17 cellular contexts compared by ENCODE assay signal in genomic region chr18:10898417-10898974, GRCh38.
DNase-seq lines count a peak whose midpoint lies in the region; ATAC-seq, FAIRE-seq and TF ChIP-seq lines count a peak whose summit lies in the region.
"Had no signal": no experiment of that assay in that cellular context is flagged by ENCODE, and none has a peak within 500 bp of the region (broad histone marks: within the 10 kb centered on the region; RNA-seq: fewer than 3 reads in every experiment).

No MANE protein-coding gene starts in this region.

- RAD21 ChIA-PET in GM12878 (lab: Charles Lee; ENCODE audit: unreplicated experiment) = interaction anchor here (1.5 kb wide), 1 partner anchor 30 kb away, joined by 3 read pairs; no protein-coding TSS in a partner anchor

- DNase-seq in GM12878 (ENCODE audit: low read depth, low spot score) (no peak), foreskin keratinocyte (no peak), NCI-H128 (lab: John Stamatoyannopoulos, UW; ENCODE audit: unreplicated experiment) (no peak), left ventricle myocardium inferior (no peak), cardiac septum (ENCODE audit: low spot score) (no peak)
- DNase-seq: AML-193; CD4-positive, alpha-beta T cell; NCI-H1092; NCI-H2081 treated with DMSO at 0.1 percent for 48 hours; NCI-H2227 treated with DMSO at 0.1 percent for 48 hours; NCI-H524 had no signal

- 26% methylated on average over 4 of the region's 4 CpGs for WGBS in GM12878 (ENCODE audit: insufficient coverage, insufficient replicate concordance, low lambda C conversion rate, missing lambda C conversion rate)

- H3K27ac ChIP-seq in GM12878 (ENCODE audit: control insufficient read depth, insufficient read depth) = peak overlapping the region; percentile 8; the same call in 1 of the 2 replicates
- H3K27ac ChIP-seq in foreskin keratinocyte = no peak overlapping the region
- no peak overlapping the region for H3K27ac ChIP-seq in left ventricle myocardium inferior (replicated peaks)

- BruUV-seq in GM12878 (replicated peaks; lab: Mats Ljungman, UMichigan) = no TSS peak

- CTCF ChIA-PET in GM12878 (lab: Yijun Ruan, JAX) = interaction anchor here (0.9 to 2.0 kb wide), 8 partner anchors 9 to 256 kb away, joined by 3 to 6 read pairs (median 5); no protein-coding TSS in a partner anchor

- TF ChIP-seq RAD21 in GM12878 (IDR thresholded peaks at IDR 0.05; ENCODE audit: insufficient read depth, low read depth, low read length) = no peak

- TF ChIP-seq CTCF in GM12878 (IDR thresholded peaks at IDR 0.05 in 2 of 3, conservative IDR thresholded peaks at IDR 0.05 in 1 of 3; ENCODE audit: control insufficient read depth in 2 of 3, extremely low read depth in 1 of 3, insufficient read depth in 1 of 3, low read depth in 3 of 3, low read length in 3 of 3) (no peak), foreskin keratinocyte (conservative IDR thresholded peaks at IDR 0.05) (no peak), left ventricle myocardium inferior (IDR thresholded peaks at IDR 0.05; ENCODE audit: borderline replicate concordance) (no peak)

- POLR2A ChIA-PET in GM12878 (lab: Charles Lee) = interaction anchor here (0.7 to 3.3 kb wide), 3 partner anchors 28 to 103 kb away, joined by 3 to 14 read pairs (median 8); no protein-coding TSS in a partner anchor

- H3K27me3 ChIP-seq in GM12878 (replicated peaks in 1 of 2; ENCODE audit: control insufficient read depth in 2 of 2, insufficient read depth in 2 of 2, low read length in 1 of 2) (no peaks in the 10 kb centered on the region), foreskin keratinocyte (no peaks in the 10 kb centered on the region), left ventricle myocardium inferior (ENCODE audit: low read depth) (peaks cover 36% of the 10 kb centered on the region)

- peak; percentile 73 for ATAC-seq in GM18511 (IDR thresholded peaks at IDR 0.05; ENCODE audit: unreplicated experiment)
- ATAC-seq in GM21576 (IDR thresholded peaks at IDR 0.05; ENCODE audit: unreplicated experiment) = peak; percentile 60
- ATAC-seq in HG03108 (IDR thresholded peaks at IDR 0.05; ENCODE audit: unreplicated experiment) = peak; percentile 71
- peak; percentile 86 for ATAC-seq in GM12878
- no peak for ATAC-seq in foreskin keratinocyte
- ATAC-seq: HCT116, HepG2, Panc1 had no signal

- H3K9me3 ChIP-seq in GM12878 (replicated peaks; ENCODE audit: control insufficient read depth, insufficient read depth, low read length) (no peaks in the 10 kb centered on the region; the same call in 1 of the 3 replicates), left ventricle myocardium inferior (replicated peaks) (no peaks in the 10 kb centered on the region)

- SMC1A ChIA-PET in GM12878 (lab: Charles Lee; ENCODE audit: uncharacterized antibody, unreplicated experiment) = interaction anchor here (1.0 to 3.2 kb wide), 10 partner anchors 8 to 208 kb away, joined by 3 to 19 read pairs (median 6); no protein-coding TSS in a partner anchor

- H3K79me2 ChIP-seq in GM12878 (ENCODE audit: control insufficient read depth, insufficient read depth, low read length) = no peaks in the 10 kb centered on the region; the same call in 1 of the 2 replicates

- peak in 1 of 2 experiments; percentile 43; a peak in 1 of 4 replicates for TF ChIP-seq EP300 in GM12878 (IDR thresholded peaks at IDR 0.05; ENCODE audit: borderline replicate concordance in 1 of 2, control insufficient read depth in 1 of 2, low read depth in 2 of 2, low read length in 2 of 2)

- in situ Hi-C loops in GM12878 (cut with MboI) = no loop called here

- H4K20me1 ChIP-seq in GM12878 (ENCODE audit: control insufficient read depth, insufficient read depth) = no peaks in the 10 kb centered on the region

- H3K4me2 ChIP-seq in GM12878 (ENCODE audit: control insufficient read depth, insufficient read depth) = peak overlapping the region; percentile 2; the same call in 1 of the 2 replicates

- FAIRE-seq in GM12878 (lab: Jason Lieb, UNC) = peak; percentile 23
- FAIRE-seq: HepG2 had no signal

- intact Hi-C loops in GM12878 (cut with micrococcal nuclease; ENCODE audit: unreplicated experiment) (loop anchor here (1.0 to 2.0 kb wide), 2 partner anchors 23 to 30 kb away; no protein-coding TSS in a partner anchor), left ventricle myocardium inferior (cut with micrococcal nuclease) (no loop called here), cardiac septum (cut with DNase I) (no loop called here)

- peak overlapping the region; percentile 28; the same call in 1 of the 2 replicates for H3K4me3 ChIP-seq in GM12878
- H3K4me3 ChIP-seq in left ventricle myocardium inferior = no peak overlapping the region

- no peak overlapping the region for H2AFZ ChIP-seq in GM12878 (ENCODE audit: control insufficient read depth, low read depth, low read length)

- H3K36me3 ChIP-seq in GM12878 (ENCODE audit: control insufficient read depth in 2 of 2, insufficient read depth in 2 of 2, low read length in 1 of 2) (0 out of 4 replicates have a peak, but pooled peaks cover 0 to 10% of the 10 kb centered on the region in 2 experiments), left ventricle myocardium inferior (no peaks in the 10 kb centered on the region)

- peaks cover 30% of the 10 kb centered on the region for H3K4me1 ChIP-seq in GM12878 (ENCODE audit: control insufficient read depth, insufficient read depth, low read length)
- H3K4me1 ChIP-seq in foreskin keratinocyte = no peaks in the 10 kb centered on the region
- no peaks in the 10 kb centered on the region for H3K4me1 ChIP-seq in left ventricle myocardium inferior

- no peak overlapping the region for H3K9ac ChIP-seq in GM12878 (ENCODE audit: control insufficient read depth, insufficient read depth, low read length)

- TF ChIP-seq POLR2A in GM12878 (IDR thresholded peaks at IDR 0.05; ENCODE audit: low read depth, low read length) = no peak

TF ChIP-seq in GM12878, 131 proteins besides CTCF, POLR2A, EP300 and RAD21 (continues in another document):
- no peak for TF ChIP-seq CBX5 (IDR thresholded peaks at IDR 0.05; ENCODE audit: low read depth)
- TF ChIP-seq RUNX3 (IDR thresholded peaks at IDR 0.05; ENCODE audit: low read length) = peak; percentile 71
- no peak for TF ChIP-seq ZBTB33 (IDR thresholded peaks at IDR 0.05)
- TF ChIP-seq, protein P1, sequence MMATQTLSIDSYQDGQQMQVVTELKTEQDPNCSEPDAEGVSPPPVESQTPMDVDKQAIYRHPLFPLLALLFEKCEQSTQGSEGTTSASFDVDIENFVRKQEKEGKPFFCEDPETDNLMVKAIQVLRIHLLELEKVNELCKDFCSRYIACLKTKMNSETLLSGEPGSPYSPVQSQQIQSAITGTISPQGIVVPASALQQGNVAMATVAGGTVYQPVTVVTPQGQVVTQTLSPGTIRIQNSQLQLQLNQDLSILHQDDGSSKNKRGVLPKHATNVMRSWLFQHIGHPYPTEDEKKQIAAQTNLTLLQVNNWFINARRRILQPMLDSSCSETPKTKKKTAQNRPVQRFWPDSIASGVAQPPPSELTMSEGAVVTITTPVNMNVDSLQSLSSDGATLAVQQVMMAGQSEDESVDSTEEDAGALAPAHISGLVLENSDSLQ (IDR thresholded peaks at IDR 0.05) = no peak
- TF ChIP-seq PAX5 (IDR thresholded peaks at IDR 0.05; ENCODE audit: borderline replicate concordance, low read depth, low read length) = 0 out of 2 replicates have a peak, but pooled peaks have one; percentile 38
- no peak for TF ChIP-seq SMAD5 (IDR thresholded peaks at IDR 0.05; ENCODE audit: low read depth)
- TF ChIP-seq NBN (IDR thresholded peaks at IDR 0.05) = peak; percentile 36; the same call in 1 of the 2 replicates
- peak; percentile 54; the same call in 1 of the 2 replicates for TF ChIP-seq MTA2 (IDR thresholded peaks at IDR 0.05; ENCODE audit: low read depth)
- TF ChIP-seq, protein P2, sequence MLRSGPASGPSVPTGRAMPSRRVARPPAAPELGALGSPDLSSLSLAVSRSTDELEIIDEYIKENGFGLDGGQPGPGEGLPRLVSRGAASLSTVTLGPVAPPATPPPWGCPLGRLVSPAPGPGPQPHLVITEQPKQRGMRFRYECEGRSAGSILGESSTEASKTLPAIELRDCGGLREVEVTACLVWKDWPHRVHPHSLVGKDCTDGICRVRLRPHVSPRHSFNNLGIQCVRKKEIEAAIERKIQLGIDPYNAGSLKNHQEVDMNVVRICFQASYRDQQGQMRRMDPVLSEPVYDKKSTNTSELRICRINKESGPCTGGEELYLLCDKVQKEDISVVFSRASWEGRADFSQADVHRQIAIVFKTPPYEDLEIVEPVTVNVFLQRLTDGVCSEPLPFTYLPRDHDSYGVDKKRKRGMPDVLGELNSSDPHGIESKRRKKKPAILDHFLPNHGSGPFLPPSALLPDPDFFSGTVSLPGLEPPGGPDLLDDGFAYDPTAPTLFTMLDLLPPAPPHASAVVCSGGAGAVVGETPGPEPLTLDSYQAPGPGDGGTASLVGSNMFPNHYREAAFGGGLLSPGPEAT (IDR thresholded peaks at IDR 0.05; ENCODE audit: low read depth) = peak; percentile 60
- TF ChIP-seq, protein P3, sequence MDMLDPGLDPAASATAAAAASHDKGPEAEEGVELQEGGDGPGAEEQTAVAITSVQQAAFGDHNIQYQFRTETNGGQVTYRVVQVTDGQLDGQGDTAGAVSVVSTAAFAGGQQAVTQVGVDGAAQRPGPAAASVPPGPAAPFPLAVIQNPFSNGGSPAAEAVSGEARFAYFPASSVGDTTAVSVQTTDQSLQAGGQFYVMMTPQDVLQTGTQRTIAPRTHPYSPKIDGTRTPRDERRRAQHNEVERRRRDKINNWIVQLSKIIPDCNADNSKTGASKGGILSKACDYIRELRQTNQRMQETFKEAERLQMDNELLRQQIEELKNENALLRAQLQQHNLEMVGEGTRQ (IDR thresholded peaks at IDR 0.05; ENCODE audit: borderline replicate concordance, low read depth, low read length) = no peak
- TF ChIP-seq FOS (IDR thresholded peaks at IDR 0.05; ENCODE audit: borderline replicate concordance, extremely low read depth, insufficient read length) = no peak
- no peak for TF ChIP-seq ATF7 (IDR thresholded peaks at IDR 0.05; ENCODE audit: low read depth)
- no peak for TF ChIP-seq KAT2A (conservative IDR thresholded peaks at IDR 0.05; ENCODE audit: control insufficient read depth, low read depth, low read length)
